Comparison of ENCODE assay signal across 1 cellular context in genomic region chr1:153977250-153978240, GRCh38.
A peak's percentile ranks its signal among the peaks of the same experiment; 100 is the strongest.
TF ChIP-seq lines count a peak whose summit lies in the region.

JTB (minus strand) TSS chr1:153977674; CDS start chr1:153977252, 422 bp downstream.

TF ChIP-seq in HepG2, 621 proteins besides CTCF, POLR2A, EP300 and RAD21 (continued from another document and continues in another):
- TF ChIP-seq ARID5B (CRISPR knock-in tag; IDR thresholded peaks at IDR 0.05) (peak; percentile 74), ZNF33B (CRISPR knock-in tag; IDR thresholded peaks at IDR 0.05) (no peak), ZNF503 (CRISPR knock-in tag; IDR thresholded peaks at IDR 0.05) (no peak), TGIF2 (CRISPR knock-in tag; IDR thresholded peaks at IDR 0.05) (peak; percentile 63), ZNF713 (CRISPR knock-in tag; IDR thresholded peaks at IDR 0.05) (no peak; the same call in 1 of the 2 replicates), IKZF5 (CRISPR knock-in tag; IDR thresholded peaks at IDR 0.05) (peak; percentile 75; the same call in 1 of the 2 replicates), ZNF256 (CRISPR knock-in tag; conservative IDR thresholded peaks at IDR 0.05) (peak; percentile 85; the same call in 1 of the 2 replicates), E2F5 (CRISPR knock-in tag; conservative IDR thresholded peaks at IDR 0.05) (0 out of 2 replicates have a peak, but pooled peaks have one; percentile 18), MED13 (CRISPR knock-in tag; IDR thresholded peaks at IDR 0.05) (no peak), RXRA (CRISPR knock-in tag; IDR thresholded peaks at IDR 0.05) (peak; percentile 70), ZNF788 (CRISPR knock-in tag; IDR thresholded peaks at IDR 0.05; ENCODE audit: borderline replicate concordance) (peak; percentile 59; the same call in 1 of the 2 replicates), ZNF672 (CRISPR knock-in tag; IDR thresholded peaks at IDR 0.05) (no peak), ZNF121 (CRISPR knock-in tag; IDR thresholded peaks at IDR 0.05) (no peak), HOXA7 (CRISPR knock-in tag; IDR thresholded peaks at IDR 0.05) (no peak), ZMAT5 (CRISPR knock-in tag; IDR thresholded peaks at IDR 0.05; ENCODE audit: borderline replicate concordance, low read depth) (no peak), TARDBP (CRISPR knock-in tag; IDR thresholded peaks at IDR 0.05) (peak; percentile 79; the same call in 1 of the 2 replicates), ZNF329 (CRISPR knock-in tag; IDR thresholded peaks at IDR 0.05; ENCODE audit: low read depth) (no peak), ZNF558 (CRISPR knock-in tag; IDR thresholded peaks at IDR 0.05; ENCODE audit: borderline replicate concordance) (peak; percentile 91; the same call in 1 of the 2 replicates), MLXIP (CRISPR knock-in tag; IDR thresholded peaks at IDR 0.05; ENCODE audit: borderline replicate concordance) (no peak; the same call in 1 of the 2 replicates), SALL1 (CRISPR knock-in tag; IDR thresholded peaks at IDR 0.05) (peak; percentile 82), ZNF780A (CRISPR knock-in tag; IDR thresholded peaks at IDR 0.05) (0 out of 2 replicates have a peak, but pooled peaks have one; percentile 37), ZNF33A (CRISPR knock-in tag; IDR thresholded peaks at IDR 0.05; ENCODE audit: borderline replicate concordance) (0 out of 2 replicates have a peak, but pooled peaks have one; percentile 72), ZC3H13 (CRISPR knock-in tag; IDR thresholded peaks at IDR 0.05) (peak; percentile 19; the same call in 1 of the 2 replicates), JUND (CRISPR knock-in tag; IDR thresholded peaks at IDR 0.05) (no peak), ZNF768 (CRISPR knock-in tag; IDR thresholded peaks at IDR 0.05) (peak; percentile 65; the same call in 1 of the 2 replicates), ISL2 (CRISPR knock-in tag; IDR thresholded peaks at IDR 0.05) (peak; percentile 58; the same call in 1 of the 2 replicates), MXI1 (IDR thresholded peaks at IDR 0.05; ENCODE audit: borderline replicate concordance, low read depth, low read length) (peak; percentile 42; the same call in 1 of the 3 replicates), STAT6 (CRISPR knock-in tag; IDR thresholded peaks at IDR 0.05; ENCODE audit: borderline replicate concordance) (no peak; the same call in 1 of the 2 replicates), BRCA1 (CRISPR knock-in tag; IDR thresholded peaks at IDR 0.05) (no peak), DRAP1 (CRISPR knock-in tag; IDR thresholded peaks at IDR 0.05) (peak; percentile 54; the same call in 1 of the 2 replicates), AFF4 (CRISPR knock-in tag; IDR thresholded peaks at IDR 0.05) (no peak; the same call in 1 of the 2 replicates), ASH2L (IDR thresholded peaks at IDR 0.05; ENCODE audit: insufficient read length, low read depth, low read length) (peak; percentile 92), NFE2 (CRISPR knock-in tag; IDR thresholded peaks at IDR 0.05) (no peak), SIN3B (IDR thresholded peaks at IDR 0.05; ENCODE audit: low read length) (no peak), REXO4 (CRISPR knock-in tag; IDR thresholded peaks at IDR 0.05; ENCODE audit: borderline replicate concordance) (no peak), NR2C2 (CRISPR knock-in tag; IDR thresholded peaks at IDR 0.05; ENCODE audit: borderline replicate concordance) (peak; percentile 69; the same call in 1 of the 2 replicates), ZFY (CRISPR knock-in tag; IDR thresholded peaks at IDR 0.05) (peak; percentile 95), ZBTB26 (CRISPR knock-in tag; IDR thresholded peaks at IDR 0.05; ENCODE audit: borderline replicate concordance) (0 out of 2 replicates have a peak, but pooled peaks have one; percentile 22)
